8 cellular contexts compared by ENCODE assay signal in genomic region chr4:41361831-41362646, GRCh38.
A peak's percentile ranks its signal among the peaks of the same experiment; 100 is the strongest.
DNase-seq lines count a peak whose midpoint lies in the region; ATAC-seq and TF ChIP-seq lines count a peak whose summit lies in the region.

No MANE protein-coding gene starts in this region.

- no peak overlapping the region for H3K4me3 Mint-ChIP-seq in activated CD4-positive, alpha-beta T cell treated with anti-CD3 and anti-CD28 coated beads, Interleukin-2, amount 10 ng/mL, durations not matched to agents 7 days and 5 days

- H3K27me3 ChIP-seq in breast epithelium: no peaks in the 10 kb centered on the region
- no peaks in the 10 kb centered on the region for H3K27me3 ChIP-seq in lower lobe of right lung (ENCODE audit: low read depth)
- H3K27me3 ChIP-seq in transverse colon: peaks cover 6% of the 10 kb centered on the region

- no peaks in the 10 kb centered on the region for H3K4me1 ChIP-seq in breast epithelium
- H3K4me1 ChIP-seq in lower lobe of right lung: peaks cover 38% of the 10 kb centered on the region
- H3K4me1 ChIP-seq in transverse colon: peaks cover 0 to 18% (median 9%) of the 10 kb centered on the region in 4 donors

- ATAC-seq in lower lobe of right lung: peak in 1 of 2 donors; percentile 2
- no peak for ATAC-seq in GM19324 (IDR thresholded peaks at IDR 0.05; ENCODE audit: low FRiP score, unreplicated experiment)

- TF ChIP-seq CTCF in breast epithelium (IDR thresholded peaks at IDR 0.05): no peak
- no peak for TF ChIP-seq CTCF in lower lobe of right lung (IDR thresholded peaks at IDR 0.05)
- TF ChIP-seq CTCF in transverse colon (IDR thresholded peaks at IDR 0.05): no peak

- peak; percentile 31 for DNase-seq in NCI-H2196 (lab: John Stamatoyannopoulos, UW; ENCODE audit: unreplicated experiment)
- no peak for DNase-seq in NCI-H2196 treated with DMSO at 0.1 percent for 48 hours (lab: John Stamatoyannopoulos, UW; ENCODE audit: unreplicated experiment)
- DNase-seq in breast epithelium (ENCODE audit: low spot score in 2 of 2): no peak
- DNase-seq in lower lobe of right lung: no peak
- DNase-seq in transverse colon: no peak
- no peak for DNase-seq in activated CD4-positive, alpha-beta T cell treated with anti-CD3 and anti-CD28 coated beads, Interleukin-2, amount 10 ng/mL, durations not matched to agents 7 days and 5 days
- DNase-seq in foreskin melanocyte: no peak

- no peak overlapping the region for H3K27ac Mint-ChIP-seq in activated CD4-positive, alpha-beta T cell treated with anti-CD3 and anti-CD28 coated beads, Interleukin-2, amount 10 ng/mL, durations not matched to agents 7 days and 5 days

- peak overlapping the region; percentile 78 to 91 (median 90) for H3K4me3 ChIP-seq in breast epithelium
- H3K4me3 ChIP-seq in lower lobe of right lung: peak overlapping the region; percentile 80
- peak overlapping the region; percentile 66 to 80 (median 74) for H3K4me3 ChIP-seq in transverse colon

- in situ Hi-C loops in transverse colon (cut with MboI; ENCODE audit: low pct_ligation_motif_present in 1 of 4, low pct_unique_long_range_greater_than_20kb in 1 of 4, low sequenced_read_pairs in 3 of 4): no loop called here

- H3K27ac ChIP-seq in breast epithelium (peak overlapping the region; percentile 59 to 76), lower lobe of right lung (peak overlapping the region; percentile 87), transverse colon (peak overlapping the region; percentile 64 to 76 (median 72))

- intact Hi-C loops in breast epithelium (cut with DNase I; ENCODE audit: low total_unique reads) (no loop called here), lower lobe of right lung (cut with DNase I) (no loop called here), transverse colon (cut with DNase I; ENCODE audit: low total_unique reads) (no loop called here)

- no peaks in the 10 kb centered on the region for H3K36me3 Mint-ChIP-seq in activated CD4-positive, alpha-beta T cell treated with anti-CD3 and anti-CD28 coated beads, Interleukin-2, amount 10 ng/mL, durations not matched to agents 7 days and 5 days (ENCODE audit: low read depth)

- CTCF ChIA-PET in activated CD4-positive, alpha-beta T cell treated with anti-CD3 and anti-CD28 coated beads, Interleukin-2, amount 10 ng/mL, durations not matched to agents 7 days and 5 days (lab: Charles Lee): interaction anchor here (0.5 kb wide), 1 partner anchor 1022 kb away, joined by 3 read pairs; no protein-coding TSS in a partner anchor

- H3K36me3 ChIP-seq in breast epithelium (no peaks in the 10 kb centered on the region), lower lobe of right lung (no peaks in the 10 kb centered on the region), transverse colon (no peaks in the 10 kb centered on the region)

- 26 to 53% methylated on average over 5 to 9 of the region's 9 CpGs for WGBS in transverse colon (ENCODE audit: low coverage in 1 of 2), 2 donors

- no peaks in the 10 kb centered on the region for H3K4me1 Mint-ChIP-seq in activated CD4-positive, alpha-beta T cell treated with anti-CD3 and anti-CD28 coated beads, Interleukin-2, amount 10 ng/mL, durations not matched to agents 7 days and 5 days

- POLR2A ChIA-PET in activated CD4-positive, alpha-beta T cell treated with anti-CD3 and anti-CD28 coated beads, Interleukin-2, amount 10 ng/mL, durations not matched to agents 7 days and 5 days (lab: Charles Lee): no interaction called here

- H3K9me3 ChIP-seq in breast epithelium (no peaks in the 10 kb centered on the region), lower lobe of right lung (no peaks in the 10 kb centered on the region), transverse colon (no peaks in the 10 kb centered on the region)

- H3K27me3 Mint-ChIP-seq in activated CD4-positive, alpha-beta T cell treated with anti-CD3 and anti-CD28 coated beads, Interleukin-2, amount 10 ng/mL, durations not matched to agents 7 days and 5 days: peaks cover 45% of the 10 kb centered on the region

- TF ChIP-seq POLR2A in breast epithelium (IDR thresholded peaks at IDR 0.05) (no peak), transverse colon (IDR thresholded peaks at IDR 0.05) (no peak)

- no peak for TF ChIP-seq EP300 in transverse colon (IDR thresholded peaks at IDR 0.05; ENCODE audit: low read depth)

- H3K9me3 Mint-ChIP-seq in activated CD4-positive, alpha-beta T cell treated with anti-CD3 and anti-CD28 coated beads, Interleukin-2, amount 10 ng/mL, durations not matched to agents 7 days and 5 days: no peaks in the 10 kb centered on the region
